8 cellular contexts compared by ENCODE assay signal in genomic region chr21:34603002-34603709, GRCh38. TPM values are rescaled to one million over a fixed set of nuclear protein-coding genes. Genes with fewer than 3 reads are reported as not detected.
DNase-seq lines count a peak whose midpoint lies in the region; ATAC-seq, FAIRE-seq and TF ChIP-seq lines count a peak whose summit lies in the region.

No MANE protein-coding gene starts in this region.

- no peak overlapping the region for H2BK120ac ChIP-seq in H9 (ENCODE audit: low read depth, low read length, poor library complexity, severe bottlenecking)

- no peak overlapping the region for H3K9ac ChIP-seq in H9 (ENCODE audit: extremely low read depth, insufficient read length, low read length)
- no peak overlapping the region for H3K9ac ChIP-seq in mammary epithelial cell (ENCODE audit: insufficient read depth, low read length)
- no peak overlapping the region for H3K9ac ChIP-seq in keratinocyte (ENCODE audit: control insufficient read depth, extremely low read depth, insufficient read depth, low read length)

- no peak overlapping the region for H4K8ac ChIP-seq in H9 (replicated peaks; ENCODE audit: insufficient read length, low read depth, low read length)

- H2BK20ac ChIP-seq in H9 (ENCODE audit: low read depth, low read length, poor library complexity, severe bottlenecking): no peak overlapping the region

- H3K9me3 ChIP-seq in CD4-positive, alpha-beta memory T cell (ENCODE audit: control insufficient read depth in 1 of 2, low read length in 2 of 2): no peaks in the 10 kb centered on the region
- H3K9me3 ChIP-seq in H9 (ENCODE audit: control insufficient read depth, low read depth, low read length) (no peaks in the 10 kb centered on the region), mammary epithelial cell (replicated peaks; ENCODE audit: insufficient read depth, low read length) (no peaks in the 10 kb centered on the region), keratinocyte (ENCODE audit: control insufficient read depth, low read depth, low read length) (no peaks in the 10 kb centered on the region)

- H3T11ph ChIP-seq in H9 (ENCODE audit: low read length): no peak overlapping the region

- H3K27ac Mint-ChIP-seq in CD4-positive, alpha-beta memory T cell: no peak overlapping the region
- H3K27ac Mint-ChIP-seq in H9: no peak overlapping the region
- no peak overlapping the region for H3K27ac Mint-ChIP-seq in WTC11

- dilution Hi-C loops in mammary epithelial cell (cut with HindIII; ENCODE audit: low sequenced_read_pairs) (no loop called here), keratinocyte (cut with MboI; ENCODE audit: extremely low pct_ligation_motif_present, low sequenced_read_pairs) (no loop called here)

- H2BK5ac ChIP-seq in H9 (ENCODE audit: insufficient read length, low read length): no peak overlapping the region

- TF ChIP-seq CTCF in H9 (conservative IDR thresholded peaks at IDR 0.05) (peak; percentile 83), WTC11 (IDR thresholded peaks at IDR 0.05) (peak; percentile 25; the same call in 1 of the 2 replicates), mammary epithelial cell (conservative IDR thresholded peaks at IDR 0.05 in 1 of 2, IDR thresholded peaks at IDR 0.05 in 1 of 2; ENCODE audit: extremely low read depth in 1 of 2, insufficient read depth in 1 of 2, low read depth in 1 of 2, low read length in 2 of 2) (peak; percentile 73 to 81), keratinocyte (optimal IDR thresholded peaks at IDR 0.05 in 1 of 3, IDR thresholded peaks at IDR 0.05 in 1 of 3, conservative IDR thresholded peaks at IDR 0.05 in 1 of 3; ENCODE audit: extremely low read depth in 1 of 3, insufficient read depth in 2 of 3, low read length in 3 of 3) (peak; percentile 66 to 91 (median 80))

- no peaks in the 10 kb centered on the region for H3K36me3 ChIP-seq in CD4-positive, alpha-beta memory T cell (ENCODE audit: insufficient read depth, low read length)
- H3K36me3 ChIP-seq in mammary epithelial cell (ENCODE audit: insufficient read depth, low read length): no peaks in the 10 kb centered on the region
- no peaks in the 10 kb centered on the region for H3K36me3 ChIP-seq in keratinocyte (ENCODE audit: control insufficient read depth in 2 of 2, extremely low read depth in 1 of 2, insufficient read depth in 2 of 2, low read length in 2 of 2)

- no peak overlapping the region for H3K4me3 ChIP-seq in CD4-positive, alpha-beta memory T cell (ENCODE audit: low read length in 2 of 2)
- H3K4me3 ChIP-seq in mammary epithelial cell (replicated peaks in 1 of 3; ENCODE audit: insufficient read depth in 1 of 3, low read depth in 2 of 3, low read length in 3 of 3) (no peak overlapping the region), keratinocyte (ENCODE audit: control insufficient read depth in 2 of 3, extremely low read depth in 1 of 3, insufficient read depth in 2 of 3, low read depth in 1 of 3, low read length in 3 of 3) (no peak overlapping the region)

- H3K4me3 Mint-ChIP-seq in CD4-positive, alpha-beta memory T cell: no peak overlapping the region
- H3K4me3 Mint-ChIP-seq in H9 (no peak overlapping the region), WTC11 (no peak overlapping the region)

- no peaks in the 10 kb centered on the region for H3K79me2 ChIP-seq in H9 (ENCODE audit: insufficient read depth, low read length)
- peaks cover under 1% of the 10 kb centered on the region for H3K79me2 ChIP-seq in mammary epithelial cell (ENCODE audit: insufficient read depth, low read length)
- H3K79me2 ChIP-seq in keratinocyte (ENCODE audit: control insufficient read depth, insufficient read depth, low read length): no peaks in the 10 kb centered on the region

- no peak overlapping the region for H2AK5ac ChIP-seq in H9 (ENCODE audit: insufficient read length, low read length)

- H3K23ac ChIP-seq in H9 (ENCODE audit: insufficient read length, low read depth, low read length): no peak overlapping the region

- H2BK12ac ChIP-seq in H9 (ENCODE audit: insufficient read length, low read depth, low read length): no peak overlapping the region

- H3K9me1 ChIP-seq in keratinocyte (ENCODE audit: control insufficient read depth, extremely low read depth, insufficient read depth, low read length): no peaks in the 10 kb centered on the region

- no peaks in the 10 kb centered on the region for H3K9me3 Mint-ChIP-seq in CD4-positive, alpha-beta memory T cell
- H3K9me3 Mint-ChIP-seq in H9 (peaks cover 0 to 4% of the 10 kb centered on the region in 2 experiments; a peak in 2 of 5 replicates), WTC11 (peaks cover 2% of the 10 kb centered on the region)

- H3K56ac ChIP-seq in H9 (ENCODE audit: insufficient read length, low read depth, low read length): no peak overlapping the region

- H3K4me1 Mint-ChIP-seq in CD4-positive, alpha-beta memory T cell: no peaks in the 10 kb centered on the region
- peaks cover 13 to 20% of the 10 kb centered on the region in 2 experiments for H3K4me1 Mint-ChIP-seq in H9
- H3K4me1 Mint-ChIP-seq in WTC11: peaks cover 13% of the 10 kb centered on the region

- H3K4ac ChIP-seq in H9 (ENCODE audit: low read depth, low read length): no peak overlapping the region

- H3K27me3 Mint-ChIP-seq in CD4-positive, alpha-beta memory T cell: no peaks in the 10 kb centered on the region
- H3K27me3 Mint-ChIP-seq in H9 (ENCODE audit: low read depth) (peaks cover 3% of the 10 kb centered on the region; the same call in 1 of the 2 replicates), WTC11 (ENCODE audit: low read depth) (no peaks in the 10 kb centered on the region)

- WGBS in H9 (ENCODE audit: extremely low coverage, insufficient read length, low lambda C conversion rate): no CpG with 5 or more reads among the region's 19 CpGs
- WGBS in mammary epithelial cell (ENCODE audit: low coverage, missing lambda C conversion rate): 23% methylated on average over 19 of the region's 19 CpGs

- CTCF ChIA-PET in CD4-positive, alpha-beta memory T cell (lab: Charles Lee; ENCODE audit: partially characterized antibody): interaction anchor here (1.0 to 1.5 kb wide), 4 partner anchors 8 to 100 kb away, joined by 3 to 5 read pairs (median 4); partner anchors contain the start of gene RCAN1
- CTCF ChIA-PET in WTC11 (lab: Charles Lee): interaction anchor here (0.5 to 8.1 kb wide), 36 partner anchors 9 to 1306 kb away, joined by 3 to 137 read pairs (median 6); no protein-coding TSS in a partner anchor
- CTCF ChIA-PET in mammary epithelial cell (lab: Charles Lee; ENCODE audit: low non-redundant PET): interaction anchor here (0.6 to 1.8 kb wide), 6 partner anchors 20 to 802 kb away, joined by 3 to 14 read pairs (median 4); no protein-coding TSS in a partner anchor

- H3K18ac ChIP-seq in H9 (ENCODE audit: insufficient read length, low read depth, low read length): no peak overlapping the region

- POLR2A ChIA-PET in CD4-positive, alpha-beta memory T cell (lab: Charles Lee; ENCODE audit: partially characterized antibody): no interaction called here
- POLR2A ChIA-PET in WTC11 (lab: Charles Lee): interaction anchor here (0.7 to 1.5 kb wide), 3 partner anchors 20 to 94 kb away, joined by 3 read pairs; no protein-coding TSS in a partner anchor

- no peak overlapping the region for H3K14ac ChIP-seq in H9 (ENCODE audit: insufficient read depth, low read length)

- DNase-seq in CD4-positive, alpha-beta memory T cell: peak in 4 of 5 donors; percentile 18 to 29 (median 28)
- peak; percentile 88 for DNase-seq in H9
- DNase-seq in NCI-H2107 treated with DMSO at 0.1 percent for 48 hours (lab: John Stamatoyannopoulos, UW; ENCODE audit: unreplicated experiment): peak; percentile 99
- peak; percentile 88 for DNase-seq in WTC11 (ENCODE audit: low spot score)
- peak; percentile 57 for DNase-seq in mammary epithelial cell
- no peak for DNase-seq in keratinocyte (ENCODE audit: low read depth, low spot score)
- DNase-seq in stimulated activated CD4-positive, alpha-beta T cell treated with anti-CD3 and anti-CD28 coated beads, Interleukin-15, amount 100 ng/mL, for 48 hours (ENCODE audit: low read depth in 2 of 2): peak; percentile 46 to 52

- no peak for FAIRE-seq in keratinocyte (lab: Jason Lieb, UNC)

- no peaks in the 10 kb centered on the region for H3K36me3 Mint-ChIP-seq in CD4-positive, alpha-beta memory T cell
- H3K36me3 Mint-ChIP-seq in H9 (ENCODE audit: insufficient read depth in 1 of 3, low read depth in 3 of 3) (peaks cover 0 to 2% (median 0%) of the 10 kb centered on the region in 3 experiments; a peak in 2 of 7 replicates), WTC11 (no peaks in the 10 kb centered on the region)

- H4K20me1 ChIP-seq in H9 (ENCODE audit: control insufficient read depth, insufficient read depth, insufficient read length) (no peaks in the 10 kb centered on the region), mammary epithelial cell (ENCODE audit: insufficient read depth, low read length) (no peaks in the 10 kb centered on the region), keratinocyte (ENCODE audit: control insufficient read depth, extremely low read depth, insufficient read depth, low read length) (no peaks in the 10 kb centered on the region)

- no peak overlapping the region for H2BK15ac ChIP-seq in H9 (ENCODE audit: low read depth, low read length)

- ATAC-seq in WTC11: peak; percentile 99
- no peak for ATAC-seq in HG02763 (IDR thresholded peaks at IDR 0.05; ENCODE audit: unreplicated experiment)

- no peak overlapping the region for H2AFZ ChIP-seq in H9 (ENCODE audit: low read length)
- H2AFZ ChIP-seq in mammary epithelial cell (ENCODE audit: low read depth, low read length): peak overlapping the region; percentile 14
- no peak overlapping the region for H2AFZ ChIP-seq in keratinocyte (ENCODE audit: control insufficient read depth, low read length)

- intact Hi-C loops in CD4-positive, alpha-beta memory T cell (cut with micrococcal nuclease): no loop called here
- intact Hi-C loops in mammary epithelial cell (cut with micrococcal nuclease): loop anchor here (1.0 to 5.0 kb wide), 4 partner anchors 27 to 93 kb away; no protein-coding TSS in a partner anchor

- H3K27ac ChIP-seq in CD4-positive, alpha-beta memory T cell (ENCODE audit: low read depth, low read length): no peak overlapping the region
- H3K27ac ChIP-seq in H9 (ENCODE audit: insufficient read length, low read depth, low read length): no peak overlapping the region
- no peak overlapping the region for H3K27ac ChIP-seq in mammary epithelial cell (ENCODE audit: insufficient read depth, low read depth, low read length)
- no peak overlapping the region for H3K27ac ChIP-seq in keratinocyte (ENCODE audit: control insufficient read depth, insufficient read depth, low read length)

- H4K91ac ChIP-seq in H9 (ENCODE audit: insufficient read length, low read depth, low read length): no peak overlapping the region

- H3K4me1 ChIP-seq in CD4-positive, alpha-beta memory T cell (ENCODE audit: insufficient read depth, low read length): no peaks in the 10 kb centered on the region
- H3K4me1 ChIP-seq in H9 (ENCODE audit: insufficient read depth, low read length): peaks cover 4% of the 10 kb centered on the region; the same call in 1 of the 2 replicates
- peaks cover 8% of the 10 kb centered on the region for H3K4me1 ChIP-seq in mammary epithelial cell (ENCODE audit: insufficient read depth, low read length)
- H3K4me1 ChIP-seq in keratinocyte (ENCODE audit: control insufficient read depth, extremely low read depth, insufficient read depth, low read length): peaks cover 14% of the 10 kb centered on the region

- in situ Hi-C loops in mammary epithelial cell (cut with MboI; ENCODE audit: low sequenced_read_pairs in 2 of 2): loop anchor here in 1 of 2 donors (25.0 kb wide), 1 partner anchor 691 kb away; the partner anchor contains the start of gene ATP5PO

- no peak overlapping the region for H4K5ac ChIP-seq in H9 (ENCODE audit: insufficient read length, low read depth, low read length)

- H3K4me2 ChIP-seq in H9 (ENCODE audit: insufficient read depth, insufficient read length, low read length): no peak overlapping the region
- no peak overlapping the region for H3K4me2 ChIP-seq in mammary epithelial cell (ENCODE audit: insufficient read depth, low read depth, low read length)
- H3K4me2 ChIP-seq in keratinocyte (ENCODE audit: control insufficient read depth, extremely low read depth, insufficient read depth, low read depth, low read length): no peak overlapping the region

- H3K79me1 ChIP-seq in H9 (ENCODE audit: insufficient read depth, low read depth, low read length, poor library complexity, severe bottlenecking): no peaks in the 10 kb centered on the region

- no peaks in the 10 kb centered on the region for H3K23me2 ChIP-seq in H9 (ENCODE audit: insufficient read length, low read depth, low read length, poor library complexity, severe bottlenecking)

- no TSS peak for BruUV-seq in mammary epithelial cell (replicated peaks; lab: Mats Ljungman, UMichigan)

- H3K27me3 ChIP-seq in CD4-positive, alpha-beta memory T cell (ENCODE audit: insufficient read depth, low read length): no peaks in the 10 kb centered on the region
- H3K27me3 ChIP-seq in H9 (ENCODE audit: insufficient read depth, low read length) (no peaks in the 10 kb centered on the region), mammary epithelial cell (ENCODE audit: insufficient read depth, low read length) (no peaks in the 10 kb centered on the region), keratinocyte (ENCODE audit: control insufficient read depth, extremely low read depth, insufficient read depth, low read length) (no peaks in the 10 kb centered on the region)

RNA-seq across cellular contexts. Expression of gene RCAN1, which starts 11.8 kb away (rescaled TPM):
- total RNA-seq in CD4-positive, alpha-beta memory T cell: 1 to 10 TPM; 4.7 to 6.3 TPM
- 10 to 100 TPM; 12.1 to 15.0 TPM for polyA plus RNA-seq in CD4-positive, alpha-beta memory T cell
- total RNA-seq in H9 (2021): 5.7 and 7.0 TPM in 2 replicates
- 5.4 to 5.9 TPM (median 5.6 TPM) in 3 replicates for total RNA-seq in WTC11 (2021)
- total RNA-seq in mammary epithelial cell: 10 to 100 TPM; 28.8 to 60.7 TPM
- polyA plus RNA-seq in mammary epithelial cell: 8.5 TPM
- polyA minus RNA-seq in mammary epithelial cell: 5.5 TPM
- polyA plus RNA-seq in keratinocyte: 14.6 to 22.4 TPM (median 21.3 TPM) in 3 replicates
- polyA plus RNA-seq in keratinocyte (2011; ENCODE audit: low read depth): 16.3 TPM
- 14.4 and 18.3 TPM in 2 replicates for polyA plus RNA-seq in keratinocyte (2011; cell fraction: cytosol; rRNA removed)
- polyA plus RNA-seq in keratinocyte (2011; cell fraction: nucleus; rRNA removed): 19.4 and 21.4 TPM in 2 replicates
- polyA plus RNA-seq in keratinocyte (2012; ENCODE audit: low replicate concordance): 17.4 and 28.5 TPM in 2 replicates
- 8.9 to 23.0 TPM (median 16.1 TPM) in 3 replicates for polyA minus RNA-seq in keratinocyte
- polyA minus RNA-seq in keratinocyte (2011; cell fraction: cytosol; rRNA and poly(A)+ RNA removed): 10.0 TPM
- 13.8 and 21.0 TPM in 2 replicates for polyA minus RNA-seq in keratinocyte (2011; cell fraction: nucleus; rRNA and poly(A)+ RNA removed)

Comparison
In these comparisons a context has a peak if more than half of its experiments do, and no peak if none do; other contexts are left out.
1. CTCF ChIP-seq: peak in every context shown above with its lines; median percentile 83 in H9; 80 in keratinocyte; 77 in mammary epithelial cell; 25 in WTC11.